10 cellular contexts compared by ENCODE assay signal in the genomic region with DNA sequence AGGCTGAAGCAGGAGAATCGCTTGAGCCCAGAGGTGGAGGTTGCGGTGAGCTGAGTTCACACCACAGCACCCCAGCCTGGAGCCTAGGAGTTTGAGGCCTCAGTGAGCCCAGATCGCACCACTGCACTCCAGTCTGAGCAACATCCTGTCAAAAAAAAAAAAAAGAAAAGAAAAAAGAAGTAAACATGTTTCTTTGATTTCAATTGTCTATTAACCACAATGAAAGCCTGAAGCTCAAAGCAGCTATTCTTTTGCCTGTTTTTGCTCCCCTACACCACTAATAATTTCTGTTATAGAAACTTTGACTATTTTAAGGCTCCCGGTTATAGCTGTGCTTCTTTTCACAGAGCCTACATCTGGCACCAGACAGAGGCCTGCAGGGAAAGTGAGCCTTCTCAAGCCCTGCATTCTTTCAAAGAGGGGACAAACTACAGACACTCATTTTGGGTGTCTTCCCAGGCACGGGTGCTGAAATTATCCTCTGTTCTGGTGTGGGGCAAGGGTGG. TPM values are rescaled to one million over a fixed set of nuclear protein-coding genes. Genes with fewer than 3 reads are reported as not detected.
A peak's percentile ranks its signal among the peaks of the same experiment; 100 is the strongest.
DNase-seq lines count a peak whose midpoint lies in the region; ATAC-seq and TF ChIP-seq lines count a peak whose summit lies in the region.
"Had no signal": no experiment of that assay in that cellular context is flagged by ENCODE, and none has a peak within 500 bp of the region (broad histone marks: within the 10 kb centered on the region; RNA-seq: fewer than 3 reads in every experiment).

No MANE protein-coding gene starts in this region.

- H4K91ac ChIP-seq in trophoblast cell (ENCODE audit: low read depth, low read length): peak overlapping the region; percentile 36

- ATAC-seq in GM21529 (IDR thresholded peaks at IDR 0.05; ENCODE audit: unreplicated experiment): no peak

- H2AFZ ChIP-seq in trophoblast cell (ENCODE audit: insufficient read depth, low read length, poor library complexity): no peak overlapping the region

- H3K18ac ChIP-seq in trophoblast cell (ENCODE audit: low read length): no peak overlapping the region

- no peaks in the 10 kb centered on the region for H3K79me2 ChIP-seq in trophoblast cell (ENCODE audit: control insufficient read depth, insufficient read depth, low read length, poor library complexity)

- peak overlapping the region; percentile 28 for H3K4ac ChIP-seq in trophoblast cell (ENCODE audit: low read depth, low read length)

- peak overlapping the region; percentile 15 for H2BK12ac ChIP-seq in trophoblast cell (ENCODE audit: low read length)

- peaks cover 32 to 60% (median 47%) of the 10 kb centered on the region in 4 donors for H3K4me1 Mint-ChIP-seq in CD4-positive, alpha-beta memory T cell

- H3K27me3 Mint-ChIP-seq in CD4-positive, alpha-beta memory T cell: no peaks in the 10 kb centered on the region

- no CpG with 5 or more reads among the region's 5 CpGs for WGBS in trophoblast cell (ENCODE audit: extremely low coverage, insufficient coverage, insufficient read length)

- peak overlapping the region; percentile 16 for H2BK120ac ChIP-seq in trophoblast cell (ENCODE audit: insufficient read depth, low read length, poor library complexity)

- intact Hi-C loops in CD4-positive, alpha-beta memory T cell (cut with micrococcal nuclease): loop anchor here (1.0 kb wide), 2 partner anchors 13 to 18 kb away; no protein-coding TSS in a partner anchor

- no peaks in the 10 kb centered on the region for H3K9me3 Mint-ChIP-seq in CD4-positive, alpha-beta memory T cell

- H2BK5ac ChIP-seq in trophoblast cell (ENCODE audit: low read depth, low read length, poor library complexity): peak overlapping the region; percentile 5

- H3K9ac ChIP-seq in trophoblast cell (ENCODE audit: low read length): no peak overlapping the region

- no peak for TF ChIP-seq CTCF in GM13976 (IDR thresholded peaks at IDR 0.05; ENCODE audit: borderline replicate concordance, control extremely low read depth, extremely low read depth, insufficient read depth, missing control alignments)

- no peaks in the 10 kb centered on the region for H3K9me3 ChIP-seq in CD4-positive, alpha-beta memory T cell (ENCODE audit: control insufficient read depth in 1 of 2, low read length in 2 of 2)
- no peaks in the 10 kb centered on the region for H3K9me3 ChIP-seq in trophoblast cell (ENCODE audit: insufficient read depth, low read depth, low read length)

- CTCF ChIA-PET in CD4-positive, alpha-beta memory T cell (lab: Charles Lee; ENCODE audit: partially characterized antibody): interaction anchor here (0.7 to 10.9 kb wide), 8 partner anchors 9 to 1181 kb away, joined by 3 to 127 read pairs (median 5); partner anchors contain the start of gene SLC52A1

- H3K36me3 ChIP-seq in CD4-positive, alpha-beta memory T cell (ENCODE audit: insufficient read depth, low read length): no peaks in the 10 kb centered on the region
- no peaks in the 10 kb centered on the region for H3K36me3 ChIP-seq in trophoblast cell (ENCODE audit: control insufficient read depth in 1 of 2, insufficient read depth in 2 of 2, low read length in 2 of 2)

- H3K27ac ChIP-seq in CD4-positive, alpha-beta memory T cell (ENCODE audit: low read depth, low read length): peak overlapping the region; percentile 42
- peak overlapping the region; percentile 80 for H3K27ac ChIP-seq in trophoblast cell (ENCODE audit: low read depth, low read length)

- no peak overlapping the region for H3K4me3 ChIP-seq in CD4-positive, alpha-beta memory T cell (ENCODE audit: low read length in 2 of 2)
- H3K4me3 ChIP-seq in trophoblast cell (ENCODE audit: low read depth, low read length): no peak overlapping the region

- H3K27me3 ChIP-seq in CD4-positive, alpha-beta memory T cell (ENCODE audit: insufficient read depth, low read length): no peaks in the 10 kb centered on the region
- H3K27me3 ChIP-seq in trophoblast cell (ENCODE audit: insufficient read depth, low read length): no peaks in the 10 kb centered on the region

- H4K8ac ChIP-seq in trophoblast cell (ENCODE audit: low read depth, low read length): peak overlapping the region; percentile 14

- POLR2A ChIA-PET in CD4-positive, alpha-beta memory T cell (lab: Charles Lee; ENCODE audit: partially characterized antibody): interaction anchor here (0.6 to 7.9 kb wide), 17 partner anchors 9 to 437 kb away, joined by 3 to 146 read pairs (median 7); partner anchors contain the start of genes CAMTA2, DERL2, INCA1 and KIF1C

- peaks cover 60% of the 10 kb centered on the region for H3K4me1 ChIP-seq in CD4-positive, alpha-beta memory T cell (ENCODE audit: insufficient read depth, low read length)
- H3K4me1 ChIP-seq in trophoblast cell (ENCODE audit: control insufficient read depth in 1 of 2, insufficient read depth in 2 of 2, low read length in 2 of 2): peaks cover 5% of the 10 kb centered on the region in 2 experiments

- peaks cover 8% of the 10 kb centered on the region for H3K79me1 ChIP-seq in trophoblast cell (ENCODE audit: low read length)

- no peak overlapping the region for H2AK5ac ChIP-seq in trophoblast cell (ENCODE audit: low read length)

- in situ Hi-C loops in GM13976 (cut with MboI; ENCODE audit: low sequenced_read_pairs, unreplicated experiment): no loop called here

- H3K36me3 Mint-ChIP-seq in CD4-positive, alpha-beta memory T cell: peaks cover 7 to 12% of the 10 kb centered on the region in 2 donors

- H3K4me2 ChIP-seq in trophoblast cell (ENCODE audit: low read length): no peak overlapping the region

- peak; percentile 79 to 89 (median 85) for DNase-seq in CD4-positive, alpha-beta memory T cell
- DNase-seq in activated CD4-positive, alpha-beta T cell treated with anti-CD3 and anti-CD28 coated beads for 4 hours: peak; percentile 49 to 66
- peak; percentile 65 for DNase-seq in effector CD4-positive, alpha-beta T cell
- no peak for DNase-seq in trophoblast cell
- DNase-seq in GM13976 (ENCODE audit: low spot score): no peak
- no peak for DNase-seq in NCI-H1436 (lab: John Stamatoyannopoulos, UW)
- no peak for DNase-seq in LoVo (ENCODE audit: low spot score)
- DNase-seq: DMS153, NCI-H1105 had no signal

- H3K4me3 Mint-ChIP-seq in CD4-positive, alpha-beta memory T cell: peak overlapping the region in 7 of 8 donors; percentile 61 to 89 (median 74)

- no peak overlapping the region for H3K14ac ChIP-seq in trophoblast cell (ENCODE audit: low read length)

- no peak overlapping the region for H4K12ac ChIP-seq in trophoblast cell (ENCODE audit: low read depth, low read length)

- no peak overlapping the region for H3K23ac ChIP-seq in trophoblast cell (ENCODE audit: low read length)

- H3K27ac Mint-ChIP-seq in CD4-positive, alpha-beta memory T cell: peak overlapping the region; percentile 93 to 98 (median 95)

RNA-seq across cellular contexts. Expression of gene SLC52A1, which starts 14.1 kb away (rescaled TPM):
- under 1 TPM; 0.53 to 0.58 TPM for total RNA-seq in CD4-positive, alpha-beta memory T cell
- polyA plus RNA-seq in CD4-positive, alpha-beta memory T cell: under 1 TPM; 0.20 to 0.29 TPM
- 0.82 and 0.86 TPM in 2 replicates for polyA plus RNA-seq in trophoblast cell (2013)

RNA-seq across cellular contexts. Expression of gene ZFP3, which starts 28.9 kb away (rescaled TPM):
- total RNA-seq in CD4-positive, alpha-beta memory T cell: 10 to 100 TPM; 12.0 to 13.0 TPM
- 1 to 10 TPM in 1 of 2 donors, under 1 TPM in 1; 0.52 to 1.3 TPM for polyA plus RNA-seq in CD4-positive, alpha-beta memory T cell
- polyA plus RNA-seq in trophoblast cell (2013): 0.11 TPM in 2 replicates

RNA-seq across cellular contexts. Expression of gene KIF1C, which starts 51.6 kb away (rescaled TPM):
- total RNA-seq in CD4-positive, alpha-beta memory T cell: 10 to 100 TPM; 29.8 to 36.9 TPM
- 10 to 100 TPM in 1 of 2 donors, 1 to 10 TPM in 1; 1.8 to 10.8 TPM for polyA plus RNA-seq in CD4-positive, alpha-beta memory T cell
- polyA plus RNA-seq in trophoblast cell (2013): 34.8 and 36.6 TPM in 2 replicates

RNA-seq across cellular contexts. Expression of gene INCA1, which starts 52.0 kb away (rescaled TPM):
- total RNA-seq in CD4-positive, alpha-beta memory T cell: under 1 TPM; 0.36 to 0.67 TPM
- polyA plus RNA-seq in CD4-positive, alpha-beta memory T cell: under 1 TPM; 0.26 to 0.71 TPM
- polyA plus RNA-seq in trophoblast cell (2013): 0.55 and 0.56 TPM in 2 replicates

Comparison
In these comparisons a context has a peak if more than half of its experiments do, and no peak if none do; other contexts are left out.
1. DNase-seq: peak in CD4-positive, alpha-beta memory T cell (5 of 5), activated CD4-positive, alpha-beta T cell treated with anti-CD3 and anti-CD28 coated beads for 4 hours (2 of 2) and effector CD4-positive, alpha-beta T cell (single experiment); none in trophoblast cell (0 of 2), GM13976 (single experiment), NCI-H1436 (single experiment) and LoVo (single experiment).